In genomic region chr12:109098671-109099070, GRCh38 we compare ENCODE assay signal across 8 cellular contexts. TPM values are rescaled to one million over a fixed set of nuclear protein-coding genes. Genes with fewer than 3 reads are reported as not detected.
DNase-seq lines count a peak whose midpoint lies in the region; ATAC-seq, FAIRE-seq and TF ChIP-seq lines count a peak whose summit lies in the region.

No MANE protein-coding gene starts in this region.

- TF ChIP-seq CTCF in GM12875 (IDR thresholded peaks at IDR 0.05; ENCODE audit: borderline replicate concordance, insufficient read depth, low read depth, low read length): no peak
- no peak for TF ChIP-seq CTCF in foreskin keratinocyte (conservative IDR thresholded peaks at IDR 0.05)
- no peak for TF ChIP-seq CTCF in prostate gland (IDR thresholded peaks at IDR 0.05)

- no peaks in the 10 kb centered on the region for H3K36me3 Mint-ChIP-seq in T-helper 17 cell (ENCODE audit: low read depth)

- no peak for TF ChIP-seq POLR2A in prostate gland (IDR thresholded peaks at IDR 0.05)

- H3K4me3 ChIP-seq in GM12875 (ENCODE audit: low read depth, low read length) (peak overlapping the region; percentile 81), prostate gland (peak overlapping the region; percentile 54 to 79)

- WGBS in prostate gland: 2% methylated on average over 8 of the region's 8 CpGs

- H3K4me3 Mint-ChIP-seq in T-helper 17 cell: peak overlapping the region; percentile 90

- intact Hi-C loops in prostate gland (cut with DNase I): loop anchor here (10.0 kb wide), 2 partner anchors 294 to 454 kb away; no protein-coding TSS in a partner anchor

- no peak for DNase-seq in T-helper 17 cell
- no peak for DNase-seq in foreskin keratinocyte
- DNase-seq in prostate gland (ENCODE audit: low spot score): peak; percentile 22
- no peak for DNase-seq in DMS153 (lab: John Stamatoyannopoulos, UW)
- DNase-seq in RCC 7860 (ENCODE audit: low spot score): no peak
- DNase-seq in NCI-H1930 (lab: John Stamatoyannopoulos, UW): no peak

- no peaks in the 10 kb centered on the region for H3K9me3 ChIP-seq in T-helper 17 cell (ENCODE audit: control insufficient read depth, low read length, poor library complexity, severe bottlenecking)
- no peaks in the 10 kb centered on the region for H3K9me3 ChIP-seq in prostate gland

- no peak for ATAC-seq in T-helper 17 cell
- no peak for ATAC-seq in foreskin keratinocyte
- no peak for ATAC-seq in GM21367 (IDR thresholded peaks at IDR 0.05; ENCODE audit: unreplicated experiment)

- H3K27me3 Mint-ChIP-seq in T-helper 17 cell: no peaks in the 10 kb centered on the region

- H3K36me3 ChIP-seq in prostate gland: no peaks in the 10 kb centered on the region

- H3K4me1 ChIP-seq in foreskin keratinocyte (peaks cover 5% of the 10 kb centered on the region), prostate gland (replicated peaks) (no peaks in the 10 kb centered on the region)

- H3K27ac Mint-ChIP-seq in T-helper 17 cell: peak overlapping the region; percentile 86

- H3K27me3 ChIP-seq in foreskin keratinocyte (no peaks in the 10 kb centered on the region), prostate gland (replicated peaks; ENCODE audit: insufficient read depth) (no peaks in the 10 kb centered on the region)

- peaks cover 27% of the 10 kb centered on the region for H3K4me1 Mint-ChIP-seq in T-helper 17 cell

- no peak for FAIRE-seq in RCC 7860 (lab: Jason Lieb, UNC)

- H3K27ac ChIP-seq in foreskin keratinocyte (peak overlapping the region; percentile 31), prostate gland (peak overlapping the region; percentile 87 to 92)

RNA-seq across cellular contexts. Expression of gene UNG, which starts 1.3 kb away (rescaled TPM):
- total RNA-seq in T-helper 17 cell (10 to 100 TPM; 10.2 to 11.1 TPM), foreskin keratinocyte (53.1 and 54.8 TPM in 2 replicates), prostate gland (10 to 100 TPM; 39.6 to 59.3 TPM)
- polyA plus RNA-seq in foreskin keratinocyte: 45.3 and 52.3 TPM in 2 replicates

RNA-seq across cellular contexts. Expression of gene ALKBH2, which starts 5.4 kb away (rescaled TPM):
- total RNA-seq in T-helper 17 cell: 1 to 10 TPM; 6.5 to 9.4 TPM
- total RNA-seq in foreskin keratinocyte: 32.4 and 34.2 TPM in 2 replicates
- 39.1 and 40.1 TPM in 2 replicates for polyA plus RNA-seq in foreskin keratinocyte
- 10 to 100 TPM; 16.6 to 26.2 TPM for total RNA-seq in prostate gland

RNA-seq across cellular contexts. Expression of gene ACACB, which starts 17.7 kb away (rescaled TPM):
- total RNA-seq in T-helper 17 cell: 10 to 100 TPM; 22.2 to 25.9 TPM
- total RNA-seq in foreskin keratinocyte: 3.2 and 3.3 TPM in 2 replicates
- polyA plus RNA-seq in foreskin keratinocyte: 0.53 and 0.56 TPM in 2 replicates
- 10 to 100 TPM; 52.5 to 63.3 TPM for total RNA-seq in prostate gland

RNA-seq across cellular contexts. Expression of gene USP30, which starts 46.3 kb away (rescaled TPM):
- total RNA-seq in T-helper 17 cell: 10 to 100 TPM; 15.9 to 20.2 TPM
- total RNA-seq in foreskin keratinocyte: 3.5 and 4.6 TPM in 2 replicates
- polyA plus RNA-seq in foreskin keratinocyte: 4.1 and 4.2 TPM in 2 replicates
- total RNA-seq in prostate gland: 10 to 100 TPM; 18.0 to 30.1 TPM
